10 cellular contexts compared by ENCODE assay signal in the genomic region with DNA sequence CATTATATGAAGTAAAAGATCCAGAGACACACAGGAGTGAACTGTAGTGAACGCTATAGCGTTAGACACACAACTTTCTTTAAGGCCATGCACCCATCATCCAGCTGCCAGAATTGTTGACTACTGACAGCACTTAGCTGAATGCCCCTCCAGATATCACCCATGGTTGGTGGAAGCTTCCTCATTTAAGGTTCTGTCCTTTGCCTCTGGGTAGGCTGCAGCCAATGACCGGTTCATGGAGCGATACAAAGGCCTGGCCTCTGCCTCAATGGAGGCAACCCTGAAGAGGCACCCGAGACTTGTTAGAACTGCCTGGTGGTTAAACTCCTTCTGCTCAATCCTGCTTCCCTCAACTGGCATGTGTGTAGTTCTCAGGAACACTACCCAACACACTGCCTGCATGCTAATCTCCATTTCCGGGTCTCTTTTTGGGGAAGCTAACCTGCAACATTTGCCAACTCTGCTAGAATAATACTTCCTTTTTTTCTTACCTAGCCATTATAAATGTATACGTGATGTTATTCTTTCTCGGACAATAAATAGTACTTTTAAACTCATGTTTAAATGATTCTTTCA. TPM values are rescaled to one million over a fixed set of nuclear protein-coding genes. Genes with fewer than 3 reads are reported as not detected.
DNase-seq lines count a peak whose midpoint lies in the region; ATAC-seq and TF ChIP-seq lines count a peak whose summit lies in the region.
"Had no signal": no experiment of that assay in that cellular context is flagged by ENCODE, and none has a peak within 500 bp of the region (broad histone marks: within the 10 kb centered on the region; RNA-seq: fewer than 3 reads in every experiment).

No MANE protein-coding gene starts in this region.

- peak overlapping the region; percentile 19 for H3K4me3 Mint-ChIP-seq in activated naive CD4-positive, alpha-beta T cell treated with anti-CD3 and anti-CD28 coated beads, Interleukin-2, amount 10 ng/mL, durations not matched to agents 7 days and 5 days
- H3K4me3 Mint-ChIP-seq in stimulated activated naive B cell treated with anti-CD40 and anti-IgM and Interleukin-4, amounts not matched to agents 10 μg/mL and 1 μg/mL and 100 μg/mL, for 72 hours: peak overlapping the region; percentile 29 to 54

- peak overlapping the region; percentile 15; the same call in 1 of the 2 replicates for H2AFZ ChIP-seq in OCI-LY3 (ENCODE audit: low read depth, low read length)

- H3K4me3 ChIP-seq in OCI-LY3 (ENCODE audit: low read length) (no peak overlapping the region), BE2C (ENCODE audit: low read depth, low read length) (no peak overlapping the region)

- DNase-seq in activated naive CD4-positive, alpha-beta T cell treated with anti-CD3 and anti-CD28 coated beads, Interleukin-2, amount 10 ng/mL, durations not matched to agents 7 days and 5 days: peak; percentile 24
- DNase-seq in activated naive CD4-positive, alpha-beta T cell (lab: John Stamatoyannopoulos, UW): no peak
- peak; percentile 0 for DNase-seq in stimulated activated naive B cell treated with anti-CD40 and anti-IgM and Interleukin-4, amounts not matched to agents 10 μg/mL and 1 μg/mL and 100 μg/mL, for 72 hours
- DNase-seq in NCI-H1105 treated with DMSO at 0.1 percent for 48 hours (lab: John Stamatoyannopoulos, UW) (no peak), BE2C (no peak)
- DNase-seq in stimulated activated CD4-positive, alpha-beta T cell treated with anti-CD3 and anti-CD28 coated beads, Interleukin-2, amount 100 ng/mL, for 24 hours: no peak
- DNase-seq: effector CD4-positive, alpha-beta T cell had no signal

- H3K9me3 ChIP-seq in OCI-LY3 (ENCODE audit: insufficient read depth, low read length): no peaks in the 10 kb centered on the region
- no peaks in the 10 kb centered on the region for H3K9me3 ChIP-seq in BE2C

- H3K27ac Mint-ChIP-seq in activated naive CD4-positive, alpha-beta T cell treated with anti-CD3 and anti-CD28 coated beads, Interleukin-2, amount 10 ng/mL, durations not matched to agents 7 days and 5 days: peak overlapping the region; percentile 95
- peak overlapping the region; percentile 38 for H3K27ac Mint-ChIP-seq in stimulated activated naive B cell treated with anti-CD40 and anti-IgM and Interleukin-4, amounts not matched to agents 10 μg/mL and 1 μg/mL and 100 μg/mL, for 72 hours

- H3K9me3 Mint-ChIP-seq in activated naive CD4-positive, alpha-beta T cell treated with anti-CD3 and anti-CD28 coated beads, Interleukin-2, amount 10 ng/mL, durations not matched to agents 7 days and 5 days: peaks cover 37% of the 10 kb centered on the region
- peaks cover 0 to 6% of the 10 kb centered on the region in 2 donors for H3K9me3 Mint-ChIP-seq in stimulated activated naive B cell treated with anti-CD40 and anti-IgM and Interleukin-4, amounts not matched to agents 10 μg/mL and 1 μg/mL and 100 μg/mL, for 72 hours

- peaks cover 64% of the 10 kb centered on the region for H3K4me1 Mint-ChIP-seq in activated naive CD4-positive, alpha-beta T cell treated with anti-CD3 and anti-CD28 coated beads, Interleukin-2, amount 10 ng/mL, durations not matched to agents 7 days and 5 days
- H3K4me1 Mint-ChIP-seq in stimulated activated naive B cell treated with anti-CD40 and anti-IgM and Interleukin-4, amounts not matched to agents 10 μg/mL and 1 μg/mL and 100 μg/mL, for 72 hours: peaks cover 17 to 24% of the 10 kb centered on the region in 2 donors

- no peaks in the 10 kb centered on the region for H3K27me3 Mint-ChIP-seq in activated naive CD4-positive, alpha-beta T cell treated with anti-CD3 and anti-CD28 coated beads, Interleukin-2, amount 10 ng/mL, durations not matched to agents 7 days and 5 days
- H3K27me3 Mint-ChIP-seq in stimulated activated naive B cell treated with anti-CD40 and anti-IgM and Interleukin-4, amounts not matched to agents 10 μg/mL and 1 μg/mL and 100 μg/mL, for 72 hours: no peaks in the 10 kb centered on the region

- H4K20me1 ChIP-seq in OCI-LY3 (ENCODE audit: insufficient read depth, low read length): no peaks in the 10 kb centered on the region

- no peak overlapping the region for H3K9ac ChIP-seq in OCI-LY3 (ENCODE audit: low read length)

- H3K36me3 ChIP-seq in OCI-LY3 (replicated peaks; ENCODE audit: low read depth, low read length) (no peaks in the 10 kb centered on the region), BE2C (no peaks in the 10 kb centered on the region)

- peaks cover 36% of the 10 kb centered on the region for H3K36me3 Mint-ChIP-seq in activated naive CD4-positive, alpha-beta T cell treated with anti-CD3 and anti-CD28 coated beads, Interleukin-2, amount 10 ng/mL, durations not matched to agents 7 days and 5 days
- no peaks in the 10 kb centered on the region for H3K36me3 Mint-ChIP-seq in stimulated activated naive B cell treated with anti-CD40 and anti-IgM and Interleukin-4, amounts not matched to agents 10 μg/mL and 1 μg/mL and 100 μg/mL, for 72 hours

- TF ChIP-seq CTCF in OCI-LY3 (IDR thresholded peaks at IDR 0.05; ENCODE audit: low read depth, low read length): no peak
- no peak for TF ChIP-seq CTCF in BE2C (IDR thresholded peaks at IDR 0.05; ENCODE audit: low read depth, low read length)

- CTCF ChIA-PET in activated naive CD4-positive, alpha-beta T cell treated with anti-CD3 and anti-CD28 coated beads, Interleukin-2, amount 10 ng/mL, durations not matched to agents 7 days and 5 days (lab: Charles Lee): interaction anchor here (0.6 to 2.0 kb wide), 7 partner anchors 11 to 70 kb away, joined by 3 to 8 read pairs (median 4); partner anchors contain the start of gene THEMIS

- peaks cover 24% of the 10 kb centered on the region for H3K4me1 ChIP-seq in OCI-LY3 (ENCODE audit: low read length)
- no peaks in the 10 kb centered on the region for H3K4me1 ChIP-seq in BE2C

- ATAC-seq in HG02981 (IDR thresholded peaks at IDR 0.05; ENCODE audit: unreplicated experiment): peak; percentile 40
- peak; percentile 80 to 81 for ATAC-seq in stimulated activated naive B cell treated with anti-CD40 and anti-IgM and Interleukin-4, amounts not matched to agents 10 μg/mL and 1 μg/mL and 100 μg/mL, for 72 hours (replicated peaks)
- ATAC-seq: Panc1 had no signal

- H3K79me2 ChIP-seq in OCI-LY3 (ENCODE audit: low read length): no peaks in the 10 kb centered on the region

- H3K27me3 ChIP-seq in OCI-LY3 (ENCODE audit: low read depth, low read length) (no peaks in the 10 kb centered on the region), BE2C (no peaks in the 10 kb centered on the region)

- no peak overlapping the region for H3K27ac ChIP-seq in OCI-LY3 (ENCODE audit: low read length)

- no peak overlapping the region for H3K4me2 ChIP-seq in OCI-LY3 (ENCODE audit: low read length)

RNA-seq across cellular contexts. Expression of gene THEMIS, which starts 49.8 kb away (rescaled TPM):
- polyA plus RNA-seq in BE2C (2012; ENCODE audit: insufficient read depth, insufficient read length, low read depth): not detected

Comparison
In these comparisons a context has a peak if more than half of its experiments do, and no peak if none do; other contexts are left out.
1. DNase-seq: peak in activated naive CD4-positive, alpha-beta T cell treated with anti-CD3 and anti-CD28 coated beads, Interleukin-2, amount 10 ng/mL, durations not matched to agents 7 days and 5 days (single experiment) and stimulated activated naive B cell treated with anti-CD40 and anti-IgM and Interleukin-4, amounts not matched to agents 10 μg/mL and 1 μg/mL and 100 μg/mL, for 72 hours (single experiment); none in activated naive CD4-positive, alpha-beta T cell (0 of 4), NCI-H1105 treated with DMSO at 0.1 percent for 48 hours (single experiment), BE2C (single experiment) and stimulated activated CD4-positive, alpha-beta T cell treated with anti-CD3 and anti-CD28 coated beads, Interleukin-2, amount 100 ng/mL, for 24 hours (0 of 2).